ENCODE assay signal across 8 cellular contexts in the genomic region with DNA sequence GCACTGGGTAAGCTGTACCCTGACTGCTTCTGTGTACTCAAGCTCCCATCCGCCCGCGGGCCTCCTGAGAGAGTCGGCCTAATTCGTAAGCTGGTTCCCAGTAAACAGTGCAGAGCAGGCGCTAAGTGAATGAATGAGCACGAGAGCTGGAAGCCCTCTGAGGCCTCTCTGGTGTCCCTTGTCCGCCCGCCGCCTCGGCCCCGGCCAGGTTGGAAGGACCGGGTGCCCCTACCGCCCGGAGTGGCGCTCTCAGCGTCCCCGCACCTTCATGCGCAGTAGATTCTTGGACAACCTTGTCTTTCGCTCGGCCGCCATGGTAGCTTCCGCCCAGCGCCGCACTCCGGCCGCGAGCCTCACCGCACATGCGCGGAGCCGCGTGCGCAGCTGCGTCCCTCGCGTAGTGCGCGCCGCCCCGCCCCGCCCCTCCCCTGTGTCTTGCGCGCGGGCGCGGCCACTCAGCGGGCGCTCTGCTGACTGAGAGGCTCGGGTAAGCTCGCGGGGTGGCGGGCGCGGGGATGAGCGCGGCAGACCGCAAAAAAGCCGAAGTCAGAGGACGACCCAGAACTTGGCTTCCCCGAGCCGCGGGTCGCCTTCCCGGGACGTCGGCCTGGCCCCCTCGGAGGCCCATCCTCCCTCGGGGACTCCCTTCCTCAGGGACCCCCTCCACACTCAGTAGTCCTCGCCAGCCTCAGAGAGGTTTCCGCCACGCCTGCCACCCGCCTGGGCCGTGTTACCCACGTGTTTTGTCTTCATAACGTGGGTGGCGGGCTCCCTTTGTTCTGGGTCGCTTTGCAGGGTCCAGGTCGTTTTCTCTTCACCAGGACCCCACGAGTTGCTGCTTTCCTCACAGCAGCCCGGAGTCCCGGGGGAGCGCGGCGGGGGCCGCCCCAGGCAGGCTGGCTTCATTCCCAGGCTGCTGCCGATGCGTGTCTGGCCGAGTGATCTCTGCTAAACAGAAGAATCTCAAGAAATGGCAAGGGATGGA. TPM values are rescaled to one million over a fixed set of nuclear protein-coding genes. Genes with fewer than 3 reads are reported as not detected.
DNase-seq lines count a peak whose midpoint lies in the region; ATAC-seq and TF ChIP-seq lines count a peak whose summit lies in the region.

A gene with protein sequence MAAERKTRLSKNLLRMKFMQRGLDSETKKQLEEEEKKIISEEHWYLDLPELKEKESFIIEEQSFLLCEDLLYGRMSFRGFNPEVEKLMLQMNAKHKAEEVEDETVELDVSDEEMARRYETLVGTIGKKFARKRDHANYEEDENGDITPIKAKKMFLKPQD (minus strand): TSS at position 364 of the 985 bp plus-strand sequence. CDS start 49 bp downstream, at position 315.

- no peak within 1 kb of the TSS for H2AK5ac ChIP-seq in H9 (ENCODE audit: insufficient read length, low read length)

- H3K27ac ChIP-seq in H9 (ENCODE audit: insufficient read length, low read depth, low read length) (no peak within 1 kb of the TSS), gastroesophageal sphincter (peak within 1 kb of the TSS; percentile 7 to 86 (median 82)), substantia nigra (ENCODE audit: low read depth, low read length, poor library complexity, severe bottlenecking) (peak within 1 kb of the TSS; percentile 76)

- peaks cover 12 to 22% of the 10 kb centered on the region in 2 experiments for H3K9me3 Mint-ChIP-seq in H9
- H3K9me3 Mint-ChIP-seq in activated naive CD4-positive, alpha-beta T cell treated with anti-CD3 and anti-CD28 coated beads for 36 hours: no peaks in the 10 kb centered on the region

- no CpG with 5 or more reads among the region's 89 CpGs for WGBS in H9 (ENCODE audit: extremely low coverage, insufficient read length, low lambda C conversion rate)
- 0% methylated on average over 3 to 10 of the region's 89 CpGs for WGBS in gastroesophageal sphincter (ENCODE audit: low coverage in 1 of 2), 2 donors

- intact Hi-C loops in activated naive CD4-positive, alpha-beta T cell treated with anti-CD3 and anti-CD28 coated beads for 36 hours (cut with micrococcal nuclease): loop anchor here (1.0 to 10.0 kb wide), 4 partner anchors 22 to 1635 kb away; partner anchors contain the start of gene HSBP1

- H3K9me3 ChIP-seq in H9 (ENCODE audit: control insufficient read depth, low read depth, low read length) (no peaks in the 10 kb centered on the region), MG63 (no peaks in the 10 kb centered on the region), gastroesophageal sphincter (no peaks in the 10 kb centered on the region)

- H3T11ph ChIP-seq in H9 (ENCODE audit: low read length): no peak within 1 kb of the TSS

- H3K36me3 ChIP-seq in MG63: peaks cover 3% of the 10 kb centered on the region; the same call in 1 of the 2 replicates
- H3K36me3 ChIP-seq in gastroesophageal sphincter: peaks cover 0 to 16% of the 10 kb centered on the region in 2 donors

- in situ Hi-C loops in G401 (cut with HindIII; ENCODE audit: low sequenced_read_pairs): no loop called here

- no peak within 1 kb of the TSS for H3K56ac ChIP-seq in H9 (ENCODE audit: insufficient read length, low read depth, low read length)

- H3K4me1 Mint-ChIP-seq in H9: peaks cover 7 to 8% of the 10 kb centered on the region in 2 experiments
- H3K4me1 Mint-ChIP-seq in activated naive CD4-positive, alpha-beta T cell treated with anti-CD3 and anti-CD28 coated beads for 36 hours (ENCODE audit: low read depth): peaks cover 22% of the 10 kb centered on the region

- H2BK12ac ChIP-seq in H9 (ENCODE audit: insufficient read length, low read depth, low read length): no peak within 1 kb of the TSS

- ATAC-seq in gastroesophageal sphincter: peak; percentile 98

- peak within 1 kb of the TSS; percentile 90 for H3K9ac ChIP-seq in H9 (ENCODE audit: extremely low read depth, insufficient read length, low read length)

- H3K4me1 ChIP-seq in H9 (ENCODE audit: insufficient read depth, low read length): no peaks in the 10 kb centered on the region
- peaks cover 0 to 25% (median 4%) of the 10 kb centered on the region in 3 donors for H3K4me1 ChIP-seq in gastroesophageal sphincter

- peak within 1 kb of the TSS; percentile 93 for H3K4me3 Mint-ChIP-seq in H9
- peak within 1 kb of the TSS; percentile 93 for H3K4me3 Mint-ChIP-seq in activated naive CD4-positive, alpha-beta T cell treated with anti-CD3 and anti-CD28 coated beads for 36 hours

- peak within 1 kb of the TSS; percentile 97 for H3K18ac ChIP-seq in H9 (ENCODE audit: insufficient read length, low read depth, low read length)

- no peaks in the 10 kb centered on the region for H3K79me1 ChIP-seq in H9 (ENCODE audit: insufficient read depth, low read depth, low read length, poor library complexity, severe bottlenecking)

- peak within 1 kb of the TSS; percentile 100 for H3K14ac ChIP-seq in H9 (ENCODE audit: insufficient read depth, low read length)

- peak; percentile 80 for DNase-seq in G401 (ENCODE audit: low spot score)
- peak; percentile 88 for DNase-seq in H9
- peak; percentile 88 for DNase-seq in MG63
- peak; percentile 90 for DNase-seq in SK-N-DZ (ENCODE audit: low spot score)
- peak; percentile 90 for DNase-seq in activated naive CD4-positive, alpha-beta T cell treated with anti-CD3 and anti-CD28 coated beads for 36 hours
- DNase-seq in non-pigmented ciliary epithelial cell (ENCODE audit: low read depth): peak; percentile 30
- DNase-seq in substantia nigra (lab: John Stamatoyannopoulos, UW): peak in 48 of 49 donors; percentile 29 to 93 (median 81)

- no peak within 1 kb of the TSS for H2BK20ac ChIP-seq in H9 (ENCODE audit: low read depth, low read length, poor library complexity, severe bottlenecking)

- peak within 1 kb of the TSS; percentile 77 for H3K4me3 ChIP-seq in MG63
- peak within 1 kb of the TSS; percentile 44 to 69 for H3K4me3 ChIP-seq in gastroesophageal sphincter

- peak within 1 kb of the TSS; percentile 71 for H2AFZ ChIP-seq in H9 (ENCODE audit: low read length)

- H2BK15ac ChIP-seq in H9 (ENCODE audit: low read depth, low read length): 0 out of 2 replicates have a peak within 1 kb of the TSS, but pooled peaks have one; percentile 87

- TF ChIP-seq CTCF in H9 (conservative IDR thresholded peaks at IDR 0.05) (no peak), gastroesophageal sphincter (IDR thresholded peaks at IDR 0.05) (peak in 2 of 4 experiments; percentile 39 to 43)

- peaks cover 5% of the 10 kb centered on the region for H3K23me2 ChIP-seq in H9 (ENCODE audit: insufficient read length, low read depth, low read length, poor library complexity, severe bottlenecking)

- H3K4ac ChIP-seq in H9 (ENCODE audit: low read depth, low read length): peak within 1 kb of the TSS; percentile 86; the same call in 1 of the 2 replicates

- peak within 1 kb of the TSS; percentile 76 for H3K4me2 ChIP-seq in H9 (ENCODE audit: insufficient read depth, insufficient read length, low read length)

- peak within 1 kb of the TSS; percentile 87 to 100 (median 98); a peak in 6 of 7 replicates for H3K27ac Mint-ChIP-seq in H9
- peak within 1 kb of the TSS; percentile 90 for H3K27ac Mint-ChIP-seq in activated naive CD4-positive, alpha-beta T cell treated with anti-CD3 and anti-CD28 coated beads for 36 hours

- H3K36me3 Mint-ChIP-seq in H9 (ENCODE audit: insufficient read depth in 1 of 3, low read depth in 3 of 3): peaks cover 35 to 42% (median 36%) of the 10 kb centered on the region in 3 experiments
- peaks cover 29% of the 10 kb centered on the region for H3K36me3 Mint-ChIP-seq in activated naive CD4-positive, alpha-beta T cell treated with anti-CD3 and anti-CD28 coated beads for 36 hours (ENCODE audit: low read depth)

- H2BK120ac ChIP-seq in H9 (ENCODE audit: low read depth, low read length, poor library complexity, severe bottlenecking): peak within 1 kb of the TSS; percentile 95

- CTCF ChIA-PET in activated naive CD4-positive, alpha-beta T cell treated with anti-CD3 and anti-CD28 coated beads for 36 hours (lab: Charles Lee): interaction anchor here (0.7 to 1.5 kb wide), 5 partner anchors 18 to 1281 kb away, joined by 4 to 5 read pairs (median 4); no protein-coding TSS in a partner anchor

- H4K91ac ChIP-seq in H9 (ENCODE audit: insufficient read length, low read depth, low read length): no peak within 1 kb of the TSS

- peak in 1 of 2 donors; percentile 48 for TF ChIP-seq POLR2A in gastroesophageal sphincter (IDR thresholded peaks at IDR 0.05)

- TF ChIP-seq EP300 in gastroesophageal sphincter (IDR thresholded peaks at IDR 0.05): no peak

- peak within 1 kb of the TSS; percentile 73 for H4K5ac ChIP-seq in H9 (ENCODE audit: insufficient read length, low read depth, low read length)

- no peak within 1 kb of the TSS for H2BK5ac ChIP-seq in H9 (ENCODE audit: insufficient read length, low read length)

- no peak within 1 kb of the TSS for H3K23ac ChIP-seq in H9 (ENCODE audit: insufficient read length, low read depth, low read length)

- H3K27me3 ChIP-seq in H9 (ENCODE audit: insufficient read depth, low read length): peaks cover 8% of the 10 kb centered on the region; the same call in 1 of the 2 replicates
- H3K27me3 ChIP-seq in MG63: 0 out of 2 replicates have a peak, but pooled peaks cover 3% of the 10 kb centered on the region
- peaks cover 30% of the 10 kb centered on the region for H3K27me3 ChIP-seq in gastroesophageal sphincter

- no peaks in the 10 kb centered on the region for H4K20me1 ChIP-seq in H9 (ENCODE audit: control insufficient read depth, insufficient read depth, insufficient read length)

- H3K79me2 ChIP-seq in H9 (ENCODE audit: insufficient read depth, low read length): peaks cover 11% of the 10 kb centered on the region; the same call in 1 of the 2 replicates

- no peak within 1 kb of the TSS for H4K8ac ChIP-seq in H9 (replicated peaks; ENCODE audit: insufficient read length, low read depth, low read length)

- peaks cover 38% of the 10 kb centered on the region for H3K27me3 Mint-ChIP-seq in H9 (ENCODE audit: low read depth)
- H3K27me3 Mint-ChIP-seq in activated naive CD4-positive, alpha-beta T cell treated with anti-CD3 and anti-CD28 coated beads for 36 hours (ENCODE audit: low read depth): peaks cover 23% of the 10 kb centered on the region

RNA-seq across cellular contexts. Expression of the gene that starts here (rescaled TPM):
- total RNA-seq in G401 (2014; rRNA removed; shearing (Covaris generic)): 27.7 and 66.9 TPM in 2 replicates
- 38.3 and 39.0 TPM in 2 replicates for total RNA-seq in H9 (2021)
- 19.2 and 93.3 TPM in 2 replicates for total RNA-seq in MG63 (2014; rRNA removed; shearing (Covaris generic); ENCODE audit: low replicate concordance)
- polyA plus RNA-seq in SK-N-DZ (2014; cell fraction: cytosol; rRNA removed): 59.4 and 63.4 TPM in 2 replicates
- 88.4 and 92.2 TPM in 2 replicates for polyA plus RNA-seq in SK-N-DZ (2014; cell fraction: nucleus; rRNA removed)
- 10 to 100 TPM; 34.8 to 36.9 TPM for total RNA-seq in activated naive CD4-positive, alpha-beta T cell treated with anti-CD3 and anti-CD28 coated beads for 36 hours
- total RNA-seq in gastroesophageal sphincter: 10 to 100 TPM; 13.8 to 21.0 (median 14.6) TPM

Comparison
In these comparisons a context has a peak if more than half of its experiments do, and no peak if none do; other contexts are left out.
1. DNase-seq: peak in every context shown above with its lines; median percentile 90 in SK-N-DZ; 90 in activated naive CD4-positive, alpha-beta T cell treated with anti-CD3 and anti-CD28 coated beads for 36 hours; 88 in H9; 88 in MG63; 81 in substantia nigra; 80 in G401; 30 in non-pigmented ciliary epithelial cell.